ENCODE assay signal across 8 cellular contexts in genomic region chr3:45986303-45986982, GRCh38. TPM values are rescaled to one million over a fixed set of nuclear protein-coding genes. Genes with fewer than 3 reads are reported as not detected.
A peak's percentile ranks its signal among the peaks of the same experiment; 100 is the strongest.
DNase-seq lines count a peak whose midpoint lies in the region; ATAC-seq and TF ChIP-seq lines count a peak whose summit lies in the region.

No MANE protein-coding gene starts in this region.

- no peak overlapping the region for H3K4me3 ChIP-seq in CD4-positive, alpha-beta memory T cell (ENCODE audit: low read length in 2 of 2)
- H3K4me3 ChIP-seq in dorsolateral prefrontal cortex (no peak overlapping the region), muscle layer of duodenum (ENCODE audit: low read depth in 1 of 2, low read length in 2 of 2) (no peak overlapping the region)

- no peaks in the 10 kb centered on the region for H3K27me3 Mint-ChIP-seq in CD4-positive, alpha-beta memory T cell

- peaks cover 40 to 87% (median 60%) of the 10 kb centered on the region in 4 donors for H3K4me1 Mint-ChIP-seq in CD4-positive, alpha-beta memory T cell

- TF ChIP-seq CTCF in dorsolateral prefrontal cortex (IDR thresholded peaks at IDR 0.05 in 54 of 56, conservative IDR thresholded peaks at IDR 0.05 in 2 of 56; ENCODE audit: low read depth in 1 of 56, partially characterized antibody in 56 of 56) = no peak

- H3K27ac ChIP-seq in CD4-positive, alpha-beta memory T cell (ENCODE audit: low read depth, low read length) = no peak overlapping the region
- H3K27ac ChIP-seq in dorsolateral prefrontal cortex (peak overlapping the region in 40 of 59 donors; percentile 21 to 91 (median 80)), muscle layer of duodenum (ENCODE audit: low read length) (peak overlapping the region; percentile 90)

- no peak for ATAC-seq in GM19351 (IDR thresholded peaks at IDR 0.05; ENCODE audit: unreplicated experiment)

- no peaks in the 10 kb centered on the region for H3K27me3 ChIP-seq in CD4-positive, alpha-beta memory T cell (ENCODE audit: insufficient read depth, low read length)
- H3K27me3 ChIP-seq in dorsolateral prefrontal cortex (no peaks in the 10 kb centered on the region), muscle layer of duodenum (ENCODE audit: low read depth, low read length) (no peaks in the 10 kb centered on the region)

- POLR2A ChIA-PET in CD4-positive, alpha-beta memory T cell (lab: Charles Lee; ENCODE audit: partially characterized antibody) = interaction anchor here (3.5 kb wide), 1 partner anchor 8 kb away, joined by 30 read pairs; the partner anchor contains the start of gene FYCO1

- no peaks in the 10 kb centered on the region for H3K9me3 ChIP-seq in CD4-positive, alpha-beta memory T cell (ENCODE audit: control insufficient read depth in 1 of 2, low read length in 2 of 2)
- H3K9me3 ChIP-seq in muscle layer of duodenum (ENCODE audit: control insufficient read depth in 1 of 2, low read length in 2 of 2) = no peaks in the 10 kb centered on the region

- peak overlapping the region in 1 of 8 donors; percentile 39 for H3K4me3 Mint-ChIP-seq in CD4-positive, alpha-beta memory T cell

- peaks cover 61% of the 10 kb centered on the region for H3K4me1 ChIP-seq in CD4-positive, alpha-beta memory T cell (ENCODE audit: insufficient read depth, low read length)
- H3K4me1 ChIP-seq in muscle layer of duodenum (ENCODE audit: control insufficient read depth in 1 of 2, insufficient read depth in 2 of 2, low read length in 2 of 2) = peaks cover 48 to 59% of the 10 kb centered on the region in 2 donors

- CTCF ChIA-PET in CD4-positive, alpha-beta memory T cell (lab: Charles Lee; ENCODE audit: partially characterized antibody) = no interaction called here

- peaks cover 33% of the 10 kb centered on the region for H3K36me3 ChIP-seq in CD4-positive, alpha-beta memory T cell (ENCODE audit: insufficient read depth, low read length)
- peaks cover 28 to 31% of the 10 kb centered on the region in 2 donors for H3K36me3 ChIP-seq in muscle layer of duodenum (ENCODE audit: control insufficient read depth in 1 of 2, insufficient read depth in 2 of 2, low read length in 2 of 2)

- peak overlapping the region in 6 of 7 donors; percentile 39 to 90 (median 59) for H3K27ac Mint-ChIP-seq in CD4-positive, alpha-beta memory T cell

- no peak for DNase-seq in CD4-positive, alpha-beta memory T cell
- peak; percentile 64 for DNase-seq in NCI-H510A treated with DMSO at 0.1 percent for 48 hours (lab: John Stamatoyannopoulos, UW)
- no peak for DNase-seq in dorsolateral prefrontal cortex
- DNase-seq in OCI-M2 (lab: John Stamatoyannopoulos, UW; ENCODE audit: unreplicated experiment) = no peak
- no peak for DNase-seq in stimulated activated CD4-positive, alpha-beta T cell treated with anti-CD3 and anti-CD28 coated beads, Interleukin-2, amount 100 ng/mL, for 48 hours
- no peak for DNase-seq in NCI-H2227 (lab: John Stamatoyannopoulos, UW; ENCODE audit: unreplicated experiment)

- intact Hi-C loops in CD4-positive, alpha-beta memory T cell (cut with micrococcal nuclease) = no loop called here
- intact Hi-C loops in dorsolateral prefrontal cortex (cut with DNase I) = no loop called here

- no peaks in the 10 kb centered on the region for H3K9me3 Mint-ChIP-seq in CD4-positive, alpha-beta memory T cell

- peaks cover 32 to 67% of the 10 kb centered on the region in 2 donors for H3K36me3 Mint-ChIP-seq in CD4-positive, alpha-beta memory T cell

RNA-seq across cellular contexts. Expression of gene FYCO1, which starts 9.2 kb away (rescaled TPM):
- total RNA-seq in CD4-positive, alpha-beta memory T cell = 10 to 100 TPM; 42.5 to 43.3 TPM
- 10 to 100 TPM in 1 of 2 donors, under 1 TPM in 1; 0.73 to 10.8 TPM for polyA plus RNA-seq in CD4-positive, alpha-beta memory T cell
- total RNA-seq in dorsolateral prefrontal cortex = 10 to 100 TPM in 110 of 120 experiments, 1 to 10 TPM in 10; 7.9 to 24.8 (median 13.3) TPM

RNA-seq across cellular contexts. Expression of gene XCR1, which starts 40.8 kb away (rescaled TPM):
- total RNA-seq in CD4-positive, alpha-beta memory T cell = not detected
- polyA plus RNA-seq in CD4-positive, alpha-beta memory T cell = not detected
- under 1 TPM in 2 of 120 experiments, not detected in 118; 0.08 to 0.15 TPM for total RNA-seq in dorsolateral prefrontal cortex

RNA-seq across cellular contexts. Expression of gene CXCR6, which starts 43.2 kb away (rescaled TPM):
- 1 to 10 TPM; 8.6 to 9.6 TPM for total RNA-seq in CD4-positive, alpha-beta memory T cell
- 10 to 100 TPM in 1 of 2 donors, 1 to 10 TPM in 1; 6.1 to 13.6 TPM for polyA plus RNA-seq in CD4-positive, alpha-beta memory T cell
- 1 to 10 TPM in 1 of 120 experiments, under 1 TPM in 15, not detected in 104; 0.21 to 1.0 (median 0.45) TPM for total RNA-seq in dorsolateral prefrontal cortex

Comparison
In these comparisons a context has a peak if more than half of its experiments do, and no peak if none do; other contexts are left out.
1. RNA of gene CXCR6, which starts 43.2 kb away (total RNA-seq): 8.6 to 9.6 TPM in CD4-positive, alpha-beta memory T cell; 0.21 to 1.0 TPM in dorsolateral prefrontal cortex; every median in the first group is over 4 times any median in the second.